ENCODE assay signal across 22 cellular contexts in the genomic region with DNA sequence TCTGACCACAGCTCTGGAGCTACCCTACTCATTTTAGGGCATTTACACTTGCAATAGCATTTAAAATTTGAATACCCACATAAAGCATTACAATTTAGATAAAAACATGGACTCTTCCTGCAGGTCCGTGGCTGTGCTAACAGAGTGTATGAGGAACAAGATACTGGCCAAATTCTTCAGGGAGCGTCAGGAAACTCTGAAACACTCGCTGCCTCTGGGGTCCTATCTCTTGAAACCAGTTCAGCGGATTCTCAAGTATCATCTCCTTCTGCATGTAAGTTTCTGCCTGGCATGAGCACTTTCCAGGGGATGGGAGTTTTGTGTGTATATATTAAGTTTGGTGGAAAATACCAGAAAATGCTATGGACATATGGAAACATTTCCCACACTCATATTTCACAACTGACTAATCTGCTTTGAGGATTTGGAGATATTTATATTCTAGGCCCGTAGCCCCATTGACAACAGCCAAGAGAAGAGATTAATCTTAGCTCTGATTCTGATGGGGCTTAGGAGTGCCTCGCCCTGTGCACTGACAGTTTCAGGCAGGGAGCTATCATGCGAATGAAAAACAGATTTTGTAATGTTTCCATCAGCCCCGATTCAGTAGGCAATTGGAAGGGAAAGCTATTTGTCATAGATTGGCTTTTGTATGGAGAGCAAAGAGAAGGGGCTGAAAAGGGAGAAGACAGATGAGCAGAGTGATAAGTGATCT.
DNase-seq lines count a peak whose midpoint lies in the region; ATAC-seq lines count a peak whose summit lies in the region.
"Had no signal": no experiment of that assay in that cellular context is flagged by ENCODE, and none has a peak within 500 bp of the region (broad histone marks: within the 10 kb centered on the region; RNA-seq: fewer than 3 reads in every experiment).

No MANE protein-coding gene starts in this region.

- H3K27me3 Mint-ChIP-seq in activated CD4-positive, alpha-beta T cell treated with anti-CD3 and anti-CD28 coated beads, Interleukin-2, amount 10 ng/mL, durations not matched to agents 24 days and 14 days, result peaks cover 5% of the 10 kb centered on the region
- H3K27me3 Mint-ChIP-seq: B cell; stimulated activated naive CD8-positive, alpha-beta T cell treated with anti-CD3 and anti-CD28 coated beads, Interleukin-15, amount 100 ng/mL, for 72 hours; T-helper 17 cell had no signal

- H3K36me3 ChIP-seq in GM23248 (ENCODE audit: low read depth) (no peaks in the 10 kb centered on the region), subcutaneous abdominal adipose tissue (ENCODE audit: control insufficient read depth in 5 of 5, insufficient read depth in 5 of 5, low read length in 5 of 5) (peaks cover 0 to 11% (median 7%) of the 10 kb centered on the region in 5 donors)
- H3K36me3 ChIP-seq: tibial artery had no signal

- no peak overlapping the region for H3K4me3 Mint-ChIP-seq in activated CD4-positive, alpha-beta T cell treated with anti-CD3 and anti-CD28 coated beads, Interleukin-2, amount 10 ng/mL, durations not matched to agents 24 days and 14 days
- H3K4me3 Mint-ChIP-seq: activated T-cell treated with anti-CD3 and anti-CD28 coated beads, Interleukin-2, amount 50 U/mL, for 72 hours; B cell; CD8-positive, alpha-beta memory T cell; stimulated activated naive CD8-positive, alpha-beta T cell treated with anti-CD3 and anti-CD28 coated beads, Interleukin-15, amount 100 ng/mL, for 72 hours; T-helper 17 cell had no signal

- H3F3A ChIP-seq in GM23248 (ENCODE audit: insufficient read depth), result no peaks in the 10 kb centered on the region

- H3K4me2 ChIP-seq in GM23248 (ENCODE audit: unreplicated experiment), result peak overlapping the region; percentile 70

- no peaks in the 10 kb centered on the region for H3K9me3 Mint-ChIP-seq in activated CD4-positive, alpha-beta T cell treated with anti-CD3 and anti-CD28 coated beads, Interleukin-2, amount 10 ng/mL, durations not matched to agents 24 days and 14 days
- H3K9me3 Mint-ChIP-seq: activated T-cell treated with anti-CD3 and anti-CD28 coated beads, Interleukin-2, amount 50 U/mL, for 72 hours; CD8-positive, alpha-beta memory T cell; stimulated activated naive CD8-positive, alpha-beta T cell treated with anti-CD3 and anti-CD28 coated beads, Interleukin-15, amount 100 ng/mL, for 72 hours had no signal

- no peak overlapping the region for H3K27ac ChIP-seq in GM23248
- H3K27ac ChIP-seq in subcutaneous abdominal adipose tissue (ENCODE audit: low read depth, low read length), result peak overlapping the region; percentile 2
- H3K27ac ChIP-seq: right lobe of liver, tibial artery had no signal

- H3K27me3 ChIP-seq in GM23248 (replicated peaks; ENCODE audit: insufficient read depth) (no peaks in the 10 kb centered on the region), subcutaneous abdominal adipose tissue (ENCODE audit: control insufficient read depth in 5 of 5, insufficient read depth in 4 of 5, low read length in 5 of 5) (no peaks in the 10 kb centered on the region)
- H3K27me3 ChIP-seq: right lobe of liver, tibial artery had no signal

- H3K36me3 Mint-ChIP-seq in activated CD4-positive, alpha-beta T cell treated with anti-CD3 and anti-CD28 coated beads, Interleukin-2, amount 10 ng/mL, durations not matched to agents 24 days and 14 days (ENCODE audit: low read depth), result no peaks in the 10 kb centered on the region

- H2AFZ ChIP-seq in GM23248, result peak overlapping the region; percentile 43

- no peaks in the 10 kb centered on the region for H3K4me1 Mint-ChIP-seq in activated CD4-positive, alpha-beta T cell treated with anti-CD3 and anti-CD28 coated beads, Interleukin-2, amount 10 ng/mL, durations not matched to agents 24 days and 14 days
- H3K4me1 Mint-ChIP-seq: B cell; CD8-positive, alpha-beta memory T cell; stimulated activated naive CD8-positive, alpha-beta T cell treated with anti-CD3 and anti-CD28 coated beads, Interleukin-15, amount 100 ng/mL, for 72 hours; T-helper 17 cell had no signal

- H3K4me1 ChIP-seq in GM23248 (ENCODE audit: insufficient read depth) (peaks cover 7% of the 10 kb centered on the region), subcutaneous abdominal adipose tissue (ENCODE audit: control insufficient read depth in 5 of 5, insufficient read depth in 5 of 5, low read length in 5 of 5) (peaks cover 0 to 23% (median 22%) of the 10 kb centered on the region in 5 donors)
- H3K4me1 ChIP-seq: right lobe of liver, tibial artery had no signal

- no peak overlapping the region for H3K27ac Mint-ChIP-seq in activated CD4-positive, alpha-beta T cell treated with anti-CD3 and anti-CD28 coated beads, Interleukin-2, amount 10 ng/mL, durations not matched to agents 24 days and 14 days
- H3K27ac Mint-ChIP-seq: activated T-cell treated with anti-CD3 and anti-CD28 coated beads, Interleukin-2, amount 50 U/mL, for 72 hours; B cell; stimulated activated naive CD8-positive, alpha-beta T cell treated with anti-CD3 and anti-CD28 coated beads, Interleukin-15, amount 100 ng/mL, for 72 hours; T-helper 17 cell had no signal

- WGBS in GM23248 (ENCODE audit: low coverage in 1 of 2, low lambda C conversion rate in 2 of 2, missing lambda C conversion rate in 2 of 2), 2 experiments, result 19 to 23% methylated on average over 8 of the region's 8 CpGs

- ATAC-seq in left ventricle myocardium superior, result peak; percentile 77
- ATAC-seq: activated T-cell treated with anti-CD3 and anti-CD28 coated beads, Interleukin-2, amount 50 U/mL, for 72 hours; GM12878; right lobe of liver; stimulated activated naive CD8-positive, alpha-beta T cell treated with anti-CD3 and anti-CD28 coated beads, Interleukin-15, amount 100 ng/mL, for 72 hours; T-helper 17 cell had no signal

- intact Hi-C loops in left ventricle myocardium superior (cut with micrococcal nuclease), result loop anchor here (10.0 kb wide), 1 partner anchor 206 kb away; a partner anchor contains a TSS
- intact Hi-C loops in activated CD4-positive, alpha-beta T cell treated with anti-CD3 and anti-CD28 coated beads, Interleukin-2, amount 10 ng/mL, durations not matched to agents 24 days and 14 days (cut with micrococcal nuclease), result no loop called here

- DNase-seq in GM23248 (peak; percentile 43), amniotic stem cell (lab: John Stamatoyannopoulos, UW) (peak; percentile 21), left ventricle myocardium superior (no peak), NCI-H345 (lab: John Stamatoyannopoulos, UW) (no peak), DMS79 (lab: John Stamatoyannopoulos, UW) (no peak)
- DNase-seq in activated CD4-positive, alpha-beta T cell treated with anti-CD3 and anti-CD28 coated beads, Interleukin-2, amount 10 ng/mL, durations not matched to agents 24 days and 14 days, result no peak
- DNase-seq: activated CD4-positive, alpha-beta T cell treated with anti-CD3 and anti-CD28 coated beads for 48 hours; activated naive CD4-positive, alpha-beta T cell treated with Interleukin-2 at 50 U/mL for 16 hours; activated T-cell treated with anti-CD3 and anti-CD28 coated beads, Interleukin-2, amount 50 U/mL, for 72 hours; CD8-positive, alpha-beta memory T cell; central memory CD4-positive, alpha-beta T cell; DND-41; KG1; left cardiac atrium; mesenchymal stem cell; right lobe of liver; stimulated activated naive CD8-positive, alpha-beta T cell treated with anti-CD3 and anti-CD28 coated beads, Interleukin-15, amount 100 ng/mL, for 72 hours; T-helper 17 cell; tibial artery had no signal

- no peaks in the 10 kb centered on the region for H3K79me2 ChIP-seq in GM23248 (ENCODE audit: insufficient read depth)

- H4K20me1 ChIP-seq in GM23248 (ENCODE audit: insufficient read depth), result no peaks in the 10 kb centered on the region

- H3K9me3 ChIP-seq in GM23248 (ENCODE audit: low read depth), result no peaks in the 10 kb centered on the region
- no peaks in the 10 kb centered on the region for H3K9me3 ChIP-seq in subcutaneous abdominal adipose tissue (ENCODE audit: control insufficient read depth in 5 of 5, low read length in 5 of 5)
- H3K9me3 ChIP-seq: right lobe of liver, tibial artery had no signal

- H3K4me3 ChIP-seq in GM23248 (no peak overlapping the region; the same call in 1 of the 2 replicates), subcutaneous abdominal adipose tissue (ENCODE audit: low read depth in 1 of 5, low read length in 5 of 5) (no peak overlapping the region)
- H3K4me3 ChIP-seq: GM12878, right lobe of liver, tibial artery had no signal

- in situ Hi-C loops in GM23248 (cut with MboI), result loop anchor here (25.0 kb wide), 1 partner anchor 738 kb away; a partner anchor contains a TSS

- no peaks in the 10 kb centered on the region for H3K9me2 ChIP-seq in GM23248 (ENCODE audit: insufficient read depth)

- H3K9ac ChIP-seq in GM23248, result no peak overlapping the region
- H3K9ac ChIP-seq in subcutaneous abdominal adipose tissue (ENCODE audit: low read length in 5 of 5), result peak overlapping the region in 1 of 5 donors; percentile 4

Comparison
In these comparisons a context has a peak if more than half of its experiments do, and no peak if none do; other contexts are left out.
1. DNase-seq: peak in GM23248 (single experiment) and amniotic stem cell (single experiment); none in left ventricle myocardium superior (single experiment), activated CD4-positive, alpha-beta T cell treated with anti-CD3 and anti-CD28 coated beads, Interleukin-2, amount 10 ng/mL, durations not matched to agents 24 days and 14 days (single experiment), NCI-H345 (single experiment) and DMS79 (single experiment).